Comparison of ENCODE assay signal across 17 cellular contexts in genomic region chr11:109696191-109696897, GRCh38.
DNase-seq lines count a peak whose midpoint lies in the region; ATAC-seq and TF ChIP-seq lines count a peak whose summit lies in the region.
"Had no signal": no experiment of that assay in that cellular context is flagged by ENCODE, and none has a peak within 500 bp of the region (broad histone marks: within the 10 kb centered on the region; RNA-seq: fewer than 3 reads in every experiment).

No MANE protein-coding gene starts in this region.

- H3K9ac ChIP-seq in adipocyte (ENCODE audit: low read length) = peak overlapping the region; percentile 59

- H3K27ac ChIP-seq in WERI-Rb-1 = no peak overlapping the region
- H3K27ac ChIP-seq: lower lobe of right lung, tibial nerve had no signal

- DNase-seq in Right ventricle myocardium inferior (ENCODE audit: missing footprints) (peak; percentile 20), cardiac septum (ENCODE audit: low spot score) (no peak), adipocyte (ENCODE audit: low read depth) (no peak), fibroblast of the conjunctiva (ENCODE audit: low read depth) (peak; percentile 3), WERI-Rb-1 (no peak), GM19240 (ENCODE audit: insufficient read length, low spot score) (no peak)
- no peak for DNase-seq in activated CD4-positive, alpha-beta T cell treated with anti-CD3 and anti-CD28 coated beads for 4 hours
- DNase-seq: 8988T; activated CD4-positive, alpha-beta T cell treated with anti-CD3 and anti-CD28 coated beads, Interleukin-2, amount 50 U/mL, for 48 hours; activated T-cell treated with anti-CD3 and anti-CD28 coated beads, Interleukin-2, amount 50 U/mL, for 4 hours; effector memory CD8-positive, alpha-beta T cell; lower lobe of right lung had no signal

- peak overlapping the region; percentile 18 for H3K4me3 ChIP-seq in adipocyte (ENCODE audit: low read length)
- no peak overlapping the region for H3K4me3 ChIP-seq in WERI-Rb-1 (ENCODE audit: low read depth, low read length)
- H3K4me3 ChIP-seq: lower lobe of right lung, smooth muscle cell, tibial nerve had no signal

- no peaks in the 10 kb centered on the region for H3K27me3 ChIP-seq in adipocyte (replicated peaks; ENCODE audit: control insufficient read depth, insufficient read depth, low read length)
- no peaks in the 10 kb centered on the region for H3K27me3 ChIP-seq in WERI-Rb-1 (ENCODE audit: insufficient read depth, low read depth, severe bottlenecking)
- H3K27me3 ChIP-seq: tibial nerve had no signal

- ATAC-seq in Right ventricle myocardium inferior (no peak), HG03280 (IDR thresholded peaks at IDR 0.05; ENCODE audit: unreplicated experiment) (no peak)
- ATAC-seq: activated T-cell treated with anti-CD3 and anti-CD28 coated beads, Interleukin-2, amount 50 U/mL, for 4 hours; effector memory CD8-positive, alpha-beta T cell; naive thymus-derived CD8-positive, alpha-beta T cell; stimulated activated memory B cell treated with anti-CD40 and anti-IgM and Interleukin-4, amounts not matched to agents 10 μg/mL and 1 μg/mL and 100 μg/mL, for 72 hours had no signal

- no peaks in the 10 kb centered on the region for H3K4me1 ChIP-seq in adipocyte (ENCODE audit: control insufficient read depth, insufficient read depth, low read length)
- H3K4me1 ChIP-seq: lower lobe of right lung, tibial nerve had no signal

- peaks cover 5% of the 10 kb centered on the region for H3K9me3 ChIP-seq in adipocyte (ENCODE audit: control insufficient read depth, low read length)
- peaks cover 8% of the 10 kb centered on the region for H3K9me3 ChIP-seq in WERI-Rb-1 (ENCODE audit: severe bottlenecking)

- H3K36me3 ChIP-seq in adipocyte (ENCODE audit: control insufficient read depth, insufficient read depth, low read length, severe bottlenecking) (no peaks in the 10 kb centered on the region), WERI-Rb-1 (no peaks in the 10 kb centered on the region)
- H3K36me3 ChIP-seq: lower lobe of right lung, tibial nerve had no signal

- intact Hi-C loops in Right ventricle myocardium inferior (cut with DNase I) (loop anchor here (10.0 kb wide), 1 partner anchor 992 kb away; no protein-coding TSS in a partner anchor), cardiac septum (cut with DNase I) (loop anchor here (5.0 kb wide), 1 partner anchor 999 kb away; no protein-coding TSS in a partner anchor)

- TF ChIP-seq CTCF in WERI-Rb-1 (IDR thresholded peaks at IDR 0.05; ENCODE audit: low read depth, low read length) = no peak

Comparison
In these comparisons a context has a peak if more than half of its experiments do, and no peak if none do; other contexts are left out.
1. DNase-seq: peak in Right ventricle myocardium inferior (single experiment) and fibroblast of the conjunctiva (single experiment); none in cardiac septum (single experiment), adipocyte (single experiment), WERI-Rb-1 (single experiment), activated CD4-positive, alpha-beta T cell treated with anti-CD3 and anti-CD28 coated beads for 4 hours (0 of 2) and GM19240 (single experiment).